ENCODE assay signal across 29 cellular contexts in the genomic region with DNA sequence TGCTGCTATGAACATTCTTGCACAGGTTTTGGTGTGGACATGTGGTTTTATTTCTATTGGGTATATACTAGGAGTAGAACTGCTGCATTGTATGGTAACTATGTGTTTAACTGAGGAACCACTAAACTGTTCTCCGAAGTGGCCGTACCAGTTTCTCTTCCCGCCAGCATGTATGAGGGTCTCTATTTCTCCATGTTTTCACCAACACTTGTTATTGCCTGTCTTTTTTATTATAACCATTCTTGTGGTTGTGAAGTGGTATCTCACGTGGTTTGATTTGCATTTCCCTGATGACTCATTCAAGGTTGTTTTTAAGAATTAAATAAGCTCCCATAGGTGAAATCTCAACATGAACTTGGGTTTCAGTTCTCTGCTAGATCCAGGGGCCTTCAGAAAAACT. TPM values are rescaled to one million over a fixed set of nuclear protein-coding genes. Genes with fewer than 3 reads are reported as not detected.
DNase-seq lines count a peak whose midpoint lies in the region; ATAC-seq, FAIRE-seq and TF ChIP-seq lines count a peak whose summit lies in the region.
"Had no signal": no experiment of that assay in that cellular context is flagged by ENCODE, and none has a peak within 500 bp of the region (broad histone marks: within the 10 kb centered on the region; RNA-seq: fewer than 3 reads in every experiment).

No MANE protein-coding gene starts in this region.

- H3K4me3 ChIP-seq in A549 (no peak overlapping the region), OCI-LY3 (ENCODE audit: low read length) (no peak overlapping the region)
- H3K4me3 ChIP-seq: BLaER1, GM12878 had no signal

- CTCF ChIA-PET in activated CD4-positive, alpha-beta T cell treated with anti-CD3 and anti-CD28 coated beads for 36 hours (lab: Charles Lee): no interaction called here
- CTCF ChIA-PET in activated CD4-positive, alpha-beta T cell treated with anti-CD3 and anti-CD28 coated beads, Interleukin-2, amount 10 ng/mL, durations not matched to agents 7 days and 5 days (lab: Charles Lee): interaction anchor here (0.6 to 1.5 kb wide), 3 partner anchors 9 to 1889 kb away, joined by 3 to 4 read pairs (median 3); no protein-coding TSS in a partner anchor
- CTCF ChIA-PET in A549 (lab: Yijun Ruan, JAX): interaction anchor here (0.6 to 1.9 kb wide), 3 partner anchors 10 to 207 kb away, joined by 3 to 7 read pairs (median 5); no protein-coding TSS in a partner anchor

- no peak for FAIRE-seq in A549 (lab: Jason Lieb, UNC)
- FAIRE-seq: GM12878, GM12892, GM18507 had no signal

- 96% methylated on average over 4 of the region's 4 CpGs for WGBS in A549 (ENCODE audit: missing lambda C conversion rate)

- H3K27me3 ChIP-seq in OCI-LY3 (ENCODE audit: low read depth, low read length): no peaks in the 10 kb centered on the region
- H3K27me3 ChIP-seq: BLaER1 had no signal

- H3K4me2 ChIP-seq in A549: no peak overlapping the region
- H3K4me2 ChIP-seq in OCI-LY3 (ENCODE audit: low read length): peak overlapping the region; percentile 75; the same call in 1 of the 2 replicates
- H3K4me2 ChIP-seq: BLaER1 had no signal

- peak; percentile 44 for ATAC-seq in activated CD4-positive, alpha-beta T cell treated with anti-CD3 and anti-CD28 coated beads for 36 hours
- no peak for ATAC-seq in activated naive CD8-positive, alpha-beta T cell treated with anti-CD3 and anti-CD28 coated beads, Interleukin-2, amount 10 ng/mL, durations not matched to agents 7 days and 5 days (ENCODE audit: low read depth)
- no peak for ATAC-seq in activated naive CD8-positive, alpha-beta T cell treated with anti-CD3 and anti-CD28 coated beads, Interleukin-2, amount 50 U/mL, for 24 hours
- ATAC-seq in A549: no peak
- ATAC-seq: GM12878 had no signal

- intact Hi-C loops in activated CD4-positive, alpha-beta T cell treated with anti-CD3 and anti-CD28 coated beads for 36 hours (cut with DNase I, micrococcal nuclease): loop anchor here in 1 of 2 experiments (1.0 kb wide), 1 partner anchor 262 kb away; a partner anchor contains a TSS

- POLR2A ChIA-PET in activated CD4-positive, alpha-beta T cell treated with anti-CD3 and anti-CD28 coated beads for 36 hours (lab: Charles Lee): no interaction called here
- POLR2A ChIA-PET in activated CD4-positive, alpha-beta T cell treated with anti-CD3 and anti-CD28 coated beads, Interleukin-2, amount 10 ng/mL, durations not matched to agents 7 days and 5 days (lab: Charles Lee): no interaction called here
- POLR2A ChIA-PET in activated naive CD8-positive, alpha-beta T cell treated with anti-CD3 and anti-CD28 coated beads, Interleukin-2, amount 10 ng/mL, durations not matched to agents 7 days and 5 days (lab: Charles Lee): no interaction called here
- POLR2A ChIA-PET in A549 (lab: Yijun Ruan, JAX): no interaction called here

- TF ChIP-seq CTCF in A549 (IDR thresholded peaks at IDR 0.05) (no peak), OCI-LY3 (IDR thresholded peaks at IDR 0.05; ENCODE audit: low read depth, low read length) (no peak)

- no peak overlapping the region for H2AFZ ChIP-seq in OCI-LY3 (ENCODE audit: low read depth, low read length)

- H3K27ac Mint-ChIP-seq in activated CD4-positive, alpha-beta T cell treated with anti-CD3 and anti-CD28 coated beads for 36 hours: no peak overlapping the region
- no peak overlapping the region for H3K27ac Mint-ChIP-seq in activated CD4-positive, alpha-beta T cell treated with anti-CD3 and anti-CD28 coated beads, Interleukin-2, amount 10 ng/mL, durations not matched to agents 7 days and 5 days
- H3K27ac Mint-ChIP-seq in activated naive CD8-positive, alpha-beta T cell treated with anti-CD3 and anti-CD28 coated beads, Interleukin-2, amount 10 ng/mL, durations not matched to agents 7 days and 5 days: no peak overlapping the region
- H3K27ac Mint-ChIP-seq in activated naive CD8-positive, alpha-beta T cell treated with anti-CD3 and anti-CD28 coated beads, Interleukin-2, amount 50 U/mL, for 24 hours: no peak overlapping the region
- H3K27ac Mint-ChIP-seq: CD4-positive, alpha-beta memory T cell; CD4-positive, CD25-positive, alpha-beta regulatory T cell; CD8-positive, alpha-beta memory T cell had no signal

- no peaks in the 10 kb centered on the region for H3K36me3 ChIP-seq in OCI-LY3 (replicated peaks; ENCODE audit: low read depth, low read length)
- H3K36me3 ChIP-seq: BE2C, BLaER1 had no signal

- TF ChIP-seq EP300 in A549 (IDR thresholded peaks at IDR 0.05): no peak

- H3K9me3 ChIP-seq in A549 (no peaks in the 10 kb centered on the region), OCI-LY3 (ENCODE audit: insufficient read depth, low read length) (no peaks in the 10 kb centered on the region)
- H3K9me3 ChIP-seq: BE2C had no signal

- peaks cover 19% of the 10 kb centered on the region for H3K27me3 Mint-ChIP-seq in activated CD4-positive, alpha-beta T cell treated with anti-CD3 and anti-CD28 coated beads for 36 hours
- H3K27me3 Mint-ChIP-seq in activated CD4-positive, alpha-beta T cell treated with anti-CD3 and anti-CD28 coated beads, Interleukin-2, amount 10 ng/mL, durations not matched to agents 7 days and 5 days: peaks cover 7% of the 10 kb centered on the region
- peaks cover 18% of the 10 kb centered on the region for H3K27me3 Mint-ChIP-seq in activated naive CD8-positive, alpha-beta T cell treated with anti-CD3 and anti-CD28 coated beads, Interleukin-2, amount 10 ng/mL, durations not matched to agents 7 days and 5 days
- peaks cover 24% of the 10 kb centered on the region for H3K27me3 Mint-ChIP-seq in activated naive CD8-positive, alpha-beta T cell treated with anti-CD3 and anti-CD28 coated beads, Interleukin-2, amount 50 U/mL, for 24 hours
- H3K27me3 Mint-ChIP-seq: CD4-positive, CD25-positive, alpha-beta regulatory T cell had no signal

- no peaks in the 10 kb centered on the region for H3K79me2 ChIP-seq in OCI-LY3 (ENCODE audit: low read length)

- no peak for DNase-seq in activated CD4-positive, alpha-beta T cell treated with anti-CD3 and anti-CD28 coated beads for 36 hours
- no peak for DNase-seq in activated CD4-positive, alpha-beta T cell treated with anti-CD3 and anti-CD28 coated beads, Interleukin-2, amount 10 ng/mL, durations not matched to agents 7 days and 5 days
- DNase-seq in activated naive CD8-positive, alpha-beta T cell treated with anti-CD3 and anti-CD28 coated beads, Interleukin-2, amount 10 ng/mL, durations not matched to agents 7 days and 5 days: no peak
- no peak for DNase-seq in activated naive CD8-positive, alpha-beta T cell treated with anti-CD3 and anti-CD28 coated beads, Interleukin-2, amount 50 U/mL, for 24 hours
- no peak for DNase-seq in A549 (ENCODE audit: low read depth in 1 of 2, low spot score in 1 of 2)
- no peak for DNase-seq in medulla oblongata (ENCODE audit: extremely low spot score)
- no peak for DNase-seq in NCI-H226
- DNase-seq: ACHN; BE2C; C1 segment of cervical spinal cord; CD4-positive, alpha-beta memory T cell; CD4-positive, CD25-positive, alpha-beta regulatory T cell; CD8-positive, alpha-beta memory T cell; COR-L47; DMS 273 treated with DMSO at 0.1 percent for 48 hours; DMS153; DMS53; DMS79; DND-41; EL; GDM1 had no signal

- no peaks in the 10 kb centered on the region for H4K20me1 ChIP-seq in OCI-LY3 (ENCODE audit: insufficient read depth, low read length)
- H4K20me1 ChIP-seq: BLaER1 had no signal

- TF ChIP-seq RAD21 in A549 (conservative IDR thresholded peaks at IDR 0.05 in 1 of 2, IDR thresholded peaks at IDR 0.05 in 1 of 2): no peak

- H3K4me1 Mint-ChIP-seq in activated CD4-positive, alpha-beta T cell treated with anti-CD3 and anti-CD28 coated beads for 36 hours: peaks cover 7% of the 10 kb centered on the region
- H3K4me1 Mint-ChIP-seq in activated CD4-positive, alpha-beta T cell treated with anti-CD3 and anti-CD28 coated beads, Interleukin-2, amount 10 ng/mL, durations not matched to agents 7 days and 5 days: peaks cover 8% of the 10 kb centered on the region
- peaks cover 1% of the 10 kb centered on the region for H3K4me1 Mint-ChIP-seq in activated naive CD8-positive, alpha-beta T cell treated with anti-CD3 and anti-CD28 coated beads, Interleukin-2, amount 10 ng/mL, durations not matched to agents 7 days and 5 days
- H3K4me1 Mint-ChIP-seq in activated naive CD8-positive, alpha-beta T cell treated with anti-CD3 and anti-CD28 coated beads, Interleukin-2, amount 50 U/mL, for 24 hours: peaks cover 8% of the 10 kb centered on the region
- H3K4me1 Mint-ChIP-seq: CD4-positive, alpha-beta memory T cell; CD4-positive, CD25-positive, alpha-beta regulatory T cell; CD8-positive, alpha-beta memory T cell had no signal

- H3K9me3 Mint-ChIP-seq in activated CD4-positive, alpha-beta T cell treated with anti-CD3 and anti-CD28 coated beads for 36 hours (ENCODE audit: low read depth): peaks cover 7% of the 10 kb centered on the region
- peaks cover 7% of the 10 kb centered on the region for H3K9me3 Mint-ChIP-seq in activated CD4-positive, alpha-beta T cell treated with anti-CD3 and anti-CD28 coated beads, Interleukin-2, amount 10 ng/mL, durations not matched to agents 7 days and 5 days
- H3K9me3 Mint-ChIP-seq in activated naive CD8-positive, alpha-beta T cell treated with anti-CD3 and anti-CD28 coated beads, Interleukin-2, amount 10 ng/mL, durations not matched to agents 7 days and 5 days: peaks cover 6% of the 10 kb centered on the region
- H3K9me3 Mint-ChIP-seq in activated naive CD8-positive, alpha-beta T cell treated with anti-CD3 and anti-CD28 coated beads, Interleukin-2, amount 50 U/mL, for 24 hours: peaks cover 6% of the 10 kb centered on the region

- no peak overlapping the region for H3K9ac ChIP-seq in OCI-LY3 (ENCODE audit: low read length)
- H3K9ac ChIP-seq: BLaER1 had no signal

- H3K36me3 Mint-ChIP-seq in activated CD4-positive, alpha-beta T cell treated with anti-CD3 and anti-CD28 coated beads for 36 hours (ENCODE audit: low read depth): no peaks in the 10 kb centered on the region
- no peaks in the 10 kb centered on the region for H3K36me3 Mint-ChIP-seq in activated CD4-positive, alpha-beta T cell treated with anti-CD3 and anti-CD28 coated beads, Interleukin-2, amount 10 ng/mL, durations not matched to agents 7 days and 5 days (ENCODE audit: low read depth)
- H3K36me3 Mint-ChIP-seq in activated naive CD8-positive, alpha-beta T cell treated with anti-CD3 and anti-CD28 coated beads, Interleukin-2, amount 10 ng/mL, durations not matched to agents 7 days and 5 days: no peaks in the 10 kb centered on the region
- no peaks in the 10 kb centered on the region for H3K36me3 Mint-ChIP-seq in activated naive CD8-positive, alpha-beta T cell treated with anti-CD3 and anti-CD28 coated beads, Interleukin-2, amount 50 U/mL, for 24 hours (ENCODE audit: low read depth)
- H3K36me3 Mint-ChIP-seq: CD14-positive monocyte; CD4-positive, alpha-beta memory T cell; CD4-positive, CD25-positive, alpha-beta regulatory T cell; CD8-positive, alpha-beta memory T cell had no signal

- TF ChIP-seq POLR2A in A549 (IDR thresholded peaks at IDR 0.05; ENCODE audit: low read length): no peak

- no peak overlapping the region for H3K4me3 Mint-ChIP-seq in activated CD4-positive, alpha-beta T cell treated with anti-CD3 and anti-CD28 coated beads for 36 hours
- no peak overlapping the region for H3K4me3 Mint-ChIP-seq in activated CD4-positive, alpha-beta T cell treated with anti-CD3 and anti-CD28 coated beads, Interleukin-2, amount 10 ng/mL, durations not matched to agents 7 days and 5 days
- H3K4me3 Mint-ChIP-seq in activated naive CD8-positive, alpha-beta T cell treated with anti-CD3 and anti-CD28 coated beads, Interleukin-2, amount 10 ng/mL, durations not matched to agents 7 days and 5 days: peak overlapping the region; percentile 6
- no peak overlapping the region for H3K4me3 Mint-ChIP-seq in activated naive CD8-positive, alpha-beta T cell treated with anti-CD3 and anti-CD28 coated beads, Interleukin-2, amount 50 U/mL, for 24 hours
- H3K4me3 Mint-ChIP-seq: CD14-positive monocyte; CD4-positive, alpha-beta memory T cell; CD4-positive, CD25-positive, alpha-beta regulatory T cell; CD8-positive, alpha-beta memory T cell had no signal

- H3K27ac ChIP-seq in A549 (no peak overlapping the region), OCI-LY3 (ENCODE audit: low read length) (peak overlapping the region; percentile 18; the same call in 1 of the 2 replicates)
- H3K27ac ChIP-seq: 22Rv1, BLaER1 had no signal

- H3K4me1 ChIP-seq in A549 (peaks cover 4% of the 10 kb centered on the region; the same call in 1 of the 3 replicates), OCI-LY3 (ENCODE audit: low read length) (peaks cover 53% of the 10 kb centered on the region)
- H3K4me1 ChIP-seq: BE2C had no signal

RNA-seq across cellular contexts. Expression of a gene that starts 19.4 kb away (rescaled TPM):
- total RNA-seq in activated CD4-positive, alpha-beta T cell treated with anti-CD3 and anti-CD28 coated beads for 36 hours: not detected
- total RNA-seq in activated CD4-positive, alpha-beta T cell treated with anti-CD3 and anti-CD28 coated beads, Interleukin-2, amount 10 ng/mL, durations not matched to agents 7 days and 5 days: under 1 TPM in 1 of 2 experiments, not detected in 1; 0.25 TPM
- under 1 TPM; 0.19 to 0.23 TPM for total RNA-seq in activated naive CD8-positive, alpha-beta T cell treated with anti-CD3 and anti-CD28 coated beads, Interleukin-2, amount 10 ng/mL, durations not matched to agents 7 days and 5 days
- 2.0 and 2.2 TPM in 2 replicates for polyA plus RNA-seq in A549 (2011; rRNA removed)
- 0.62 and 0.92 TPM in 2 replicates for polyA plus RNA-seq in A549 (2012; cell fraction: cytosol; rRNA removed)
- 1.7 and 2.5 TPM in 2 replicates for polyA plus RNA-seq in A549 (2012; cell fraction: nucleus; rRNA removed)
- 2.8 to 4.0 TPM (median 2.9 TPM) in 3 replicates for polyA plus RNA-seq in A549 (2017; fragmentation: RNase III; extraction: RNeasy Plus Mini Kit Qiagen cat#74134 plus additional on column Dnase treatment)
- polyA minus RNA-seq in A549 (2011; rRNA and poly(A)+ RNA removed): 1.9 and 2.1 TPM in 2 replicates
- total RNA-seq: A172; CD4-positive, alpha-beta memory T cell; CD4-positive, CD25-positive, alpha-beta regulatory T cell; CD8-positive, alpha-beta memory T cell had no signal
